In the genomic region with DNA sequence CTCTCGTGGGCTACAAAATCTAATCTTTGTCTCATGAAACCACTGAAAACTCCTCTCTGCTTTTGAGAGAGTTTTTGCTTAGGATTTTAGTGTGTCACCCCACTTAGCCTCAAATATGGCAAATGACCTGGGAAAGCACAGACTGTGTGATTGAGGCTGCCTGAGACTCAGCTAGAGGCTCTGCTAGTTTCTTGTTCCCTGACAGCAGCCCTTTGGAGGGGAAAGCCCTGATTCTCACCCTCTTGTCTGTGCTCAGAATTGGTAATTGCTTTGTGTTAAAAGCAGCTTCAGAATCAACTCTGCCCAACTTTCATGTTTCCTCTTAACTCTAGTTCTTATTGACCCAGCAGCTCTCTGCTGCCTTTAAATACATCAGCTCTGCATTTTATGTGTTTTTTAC, we compare ENCODE assay signal across 28 cellular contexts.
"Had no signal": no experiment of that assay in that cellular context is flagged by ENCODE, and none has a peak within 500 bp of the region (broad histone marks: within the 10 kb centered on the region; RNA-seq: fewer than 3 reads in every experiment).

No MANE protein-coding gene starts in this region.

- H3K27me3 Mint-ChIP-seq: activated CD4-positive, alpha-beta memory T cell treated with anti-CD3 and anti-CD28 coated beads for 36 hours; activated CD4-positive, alpha-beta T cell treated with anti-CD3 and anti-CD28 coated beads, Interleukin-2, amount 10 ng/mL, durations not matched to agents 7 days and 5 days; activated naive CD8-positive, alpha-beta T cell; activated T-helper 17 cell treated with anti-CD3 and anti-CD28 coated beads, Interleukin-2, amount 50 U/mL, for 72 hours; brain; central memory CD8-positive, alpha-beta T cell; T-cell had no signal

- H3K27ac ChIP-seq: VCaP had no signal

- H3K27ac Mint-ChIP-seq: activated CD4-positive, alpha-beta memory T cell treated with anti-CD3 and anti-CD28 coated beads for 36 hours; activated CD4-positive, alpha-beta T cell treated with anti-CD3 and anti-CD28 coated beads, Interleukin-2, amount 10 ng/mL, durations not matched to agents 7 days and 5 days; activated naive CD4-positive, alpha-beta T cell treated with anti-CD3 and anti-CD28 coated beads for 36 hours; activated naive CD8-positive, alpha-beta T cell; activated T-helper 17 cell treated with anti-CD3 and anti-CD28 coated beads, Interleukin-2, amount 50 U/mL, for 72 hours; T-cell had no signal

- H3K36me3 Mint-ChIP-seq: activated CD4-positive, alpha-beta memory T cell treated with anti-CD3 and anti-CD28 coated beads for 36 hours; activated naive CD8-positive, alpha-beta T cell; brain; T-cell had no signal

- ATAC-seq: activated T-helper 17 cell treated with anti-CD3 and anti-CD28 coated beads, Interleukin-2, amount 50 U/mL, for 72 hours; PC-3; T-cell had no signal

- H3K9me3 Mint-ChIP-seq: activated CD4-positive, alpha-beta memory T cell treated with anti-CD3 and anti-CD28 coated beads for 36 hours had no signal

- H3K4me3 Mint-ChIP-seq: activated CD4-positive, alpha-beta memory T cell treated with anti-CD3 and anti-CD28 coated beads for 36 hours; activated CD4-positive, alpha-beta T cell treated with anti-CD3 and anti-CD28 coated beads, Interleukin-2, amount 10 ng/mL, durations not matched to agents 7 days and 5 days; activated naive CD4-positive, alpha-beta T cell treated with anti-CD3 and anti-CD28 coated beads for 36 hours; activated naive CD8-positive, alpha-beta T cell; activated T-helper 17 cell treated with anti-CD3 and anti-CD28 coated beads, Interleukin-2, amount 50 U/mL, for 72 hours; brain; central memory CD8-positive, alpha-beta T cell; T-cell had no signal

- DNase-seq: activated CD4-positive, alpha-beta memory T cell treated with anti-CD3 and anti-CD28 coated beads for 36 hours; activated CD4-positive, alpha-beta T cell treated with anti-CD3 and anti-CD28 coated beads, Interleukin-2, amount 10 ng/mL, durations not matched to agents 7 days and 5 days; activated CD4-positive, CD25-positive, alpha-beta regulatory T cell; activated CD8-positive, alpha-beta memory T cell treated with anti-CD3 and anti-CD28 coated beads for 24 hours; activated gamma-delta T cell; activated naive CD4-positive, alpha-beta T cell treated with anti-CD3 and anti-CD28 coated beads for 36 hours; activated T-cell treated with anti-CD3 and anti-CD28 coated beads for 4 hours; activated T-cell treated with anti-CD3 and anti-CD28 coated beads, Interleukin-2, amount 50 U/mL, for 48 hours; amygdala; MV-4-11; NCI-H1105; NCI-H1436; NCI-H1694 treated with DMSO at 0.1 percent for 48 hours; NCI-H2029 treated with DMSO at 0.1 percent for 48 hours; NCI-H345; NCI-H510A; NCI-H526 treated with DMSO at 0.1 percent for 48 hours; NK-92 treated with Interleukin-12 subunit alpha and Interleukin-12 subunit beta, amount 100 ng/mL, for 24 hours; PC-3; SHP77 treated with DMSO at 0.1 percent for 48 hours; T-cell; T-helper 2 cell; T1000 had no signal

- H3K4me1 Mint-ChIP-seq: activated CD4-positive, alpha-beta T cell treated with anti-CD3 and anti-CD28 coated beads, Interleukin-2, amount 10 ng/mL, durations not matched to agents 7 days and 5 days; activated T-helper 17 cell treated with anti-CD3 and anti-CD28 coated beads, Interleukin-2, amount 50 U/mL, for 72 hours; central memory CD8-positive, alpha-beta T cell; T-cell had no signal
